Comparison of ENCODE assay signal across 11 cellular contexts in genomic region chr10:73653701-73654100, GRCh38. TPM values are rescaled to one million over a fixed set of nuclear protein-coding genes. Genes with fewer than 3 reads are reported as not detected.
DNase-seq lines count a peak whose midpoint lies in the region; ATAC-seq and TF ChIP-seq lines count a peak whose summit lies in the region.
"Had no signal": no experiment of that assay in that cellular context is flagged by ENCODE, and none has a peak within 500 bp of the region (broad histone marks: within the 10 kb centered on the region; RNA-seq: fewer than 3 reads in every experiment).

No MANE protein-coding gene starts in this region.

- no peaks in the 10 kb centered on the region for H3K36me3 ChIP-seq in lower lobe of right lung
- H3K36me3 ChIP-seq in ovary = no peaks in the 10 kb centered on the region

- H3K4me1 ChIP-seq in lower lobe of right lung (peaks cover 3% of the 10 kb centered on the region), ovary (ENCODE audit: insufficient read depth) (no peaks in the 10 kb centered on the region)

- no peaks in the 10 kb centered on the region for H3K4me1 Mint-ChIP-seq in Calu3 (ENCODE audit: low read depth, unreplicated experiment)

- intact Hi-C loops in left ventricle myocardium superior (cut with micrococcal nuclease) (no loop called here), lower lobe of right lung (cut with DNase I) (no loop called here), ovary (cut with DNase I) (no loop called here), Calu3 (cut with micrococcal nuclease; ENCODE audit: unreplicated experiment) (loop anchor here (10.0 kb wide), 1 partner anchor 239 kb away; the partner anchor contains the start of gene ANXA7)

- ATAC-seq in left ventricle myocardium superior (peak; percentile 3), lower lobe of right lung (no peak)

- TF ChIP-seq EP300 in ovary (IDR thresholded peaks at IDR 0.05) = no peak

- H3K9me3 ChIP-seq in lower lobe of right lung (no peaks in the 10 kb centered on the region), ovary (no peaks in the 10 kb centered on the region)

- CTCF ChIA-PET in Calu3 (lab: Charles Lee) = interaction anchor here (1.3 kb wide), 1 partner anchor 9 kb away, joined by 4 read pairs; no protein-coding TSS in a partner anchor

- H3K9me3 Mint-ChIP-seq in Calu3 (ENCODE audit: low read depth, unreplicated experiment) = no peaks in the 10 kb centered on the region
- H3K9me3 Mint-ChIP-seq: natural killer cell treated with Interleukin-12 subunit alpha and Interleukin-12 subunit beta and Interleukin-15 and Interleukin-18, amount 100 ng/mL, for 72 hours had no signal

- H3K27ac Mint-ChIP-seq in Calu3 (ENCODE audit: unreplicated experiment) = no peak overlapping the region
- H3K27ac Mint-ChIP-seq: natural killer cell treated with Interleukin-12 subunit alpha and Interleukin-12 subunit beta and Interleukin-15 and Interleukin-18, amount 100 ng/mL, for 72 hours had no signal

- TF ChIP-seq POLR2A in ovary (IDR thresholded peaks at IDR 0.05) = no peak

- H3K27me3 ChIP-seq in lower lobe of right lung (ENCODE audit: low read depth) (no peaks in the 10 kb centered on the region), ovary (no peaks in the 10 kb centered on the region)

- no peaks in the 10 kb centered on the region for H3K36me3 Mint-ChIP-seq in Calu3 (ENCODE audit: insufficient read depth, unreplicated experiment)
- H3K36me3 Mint-ChIP-seq: natural killer cell treated with Interleukin-12 subunit alpha and Interleukin-12 subunit beta and Interleukin-15 and Interleukin-18, amount 100 ng/mL, for 72 hours had no signal

- no TSS peak for BruUV-seq in Calu3 (replicated peaks; lab: Mats Ljungman, UMichigan)

- H3K4me3 ChIP-seq in lower lobe of right lung (no peak overlapping the region), ovary (no peak overlapping the region)

- DNase-seq in DMS 273 treated with DMSO at 0.1 percent for 48 hours (lab: John Stamatoyannopoulos, UW) = peak; percentile 9
- DNase-seq in HuH-7.5 (ENCODE audit: low spot score) = peak; percentile 56
- DNase-seq in SW480 (ENCODE audit: low spot score) = peak; percentile 27
- DNase-seq in left ventricle myocardium superior = no peak
- DNase-seq in lower lobe of right lung = no peak
- no peak for DNase-seq in ovary
- DNase-seq in activated CD4-positive, alpha-beta T cell treated with anti-CD3 and anti-CD28 coated beads for 48 hours = no peak
- no peak for DNase-seq in Calu3
- DNase-seq: activated CD4-positive, alpha-beta T cell treated with anti-CD3 and anti-CD28 coated beads, Interleukin-2, amount 50 U/mL, for 48 hours; NCI-H2171 had no signal

- H3K27me3 Mint-ChIP-seq in Calu3 (ENCODE audit: unreplicated experiment) = peaks cover 57% of the 10 kb centered on the region
- H3K27me3 Mint-ChIP-seq: natural killer cell treated with Interleukin-12 subunit alpha and Interleukin-12 subunit beta and Interleukin-15 and Interleukin-18, amount 100 ng/mL, for 72 hours had no signal

- H3K27ac ChIP-seq in lower lobe of right lung = no peak overlapping the region
- H3K27ac ChIP-seq in ovary = no peak overlapping the region

- H3K4me3 Mint-ChIP-seq in Calu3 (ENCODE audit: low read depth, unreplicated experiment) = no peak overlapping the region
- H3K4me3 Mint-ChIP-seq: natural killer cell treated with Interleukin-12 subunit alpha and Interleukin-12 subunit beta and Interleukin-15 and Interleukin-18, amount 100 ng/mL, for 72 hours had no signal

- TF ChIP-seq CTCF in lower lobe of right lung (IDR thresholded peaks at IDR 0.05) = no peak
- TF ChIP-seq CTCF in ovary (IDR thresholded peaks at IDR 0.05) = no peak
- TF ChIP-seq CTCF in Calu3 (IDR thresholded peaks at IDR 0.05; ENCODE audit: unreplicated experiment) = no peak

- WGBS in ovary, 3 donors = 60 to 67% (median 65%) methylated on average over 3 of the region's 3 CpGs

RNA-seq across cellular contexts. Expression of gene SYNPO2L, which starts 2.1 kb away (rescaled TPM):
- total RNA-seq in left ventricle myocardium superior = 237 TPM
- total RNA-seq in lower lobe of right lung = 0.32 TPM
- under 1 TPM in 3 of 7 donors, not detected in 4; 0.12 to 0.61 (median 0.15) TPM for total RNA-seq in ovary
- polyA plus RNA-seq in ovary = under 1 TPM; 0.07 to 0.35 TPM
- 0.34 TPM in 1 of 2 replicates, not detected in the other for total RNA-seq in Calu3 (2022)
- total RNA-seq: natural killer cell treated with Interleukin-12 subunit alpha and Interleukin-12 subunit beta and Interleukin-15 and Interleukin-18, amount 100 ng/mL, for 72 hours had no signal

RNA-seq across cellular contexts. Expression of gene MYOZ1, which starts 12.4 kb away (rescaled TPM):
- total RNA-seq in left ventricle myocardium superior (0.32 TPM), lower lobe of right lung (2.9 TPM), ovary (1 to 10 TPM in 3 of 7 donors, under 1 TPM in 3, not detected in 1; 0.25 to 1.8 (median 0.77) TPM), Calu3 (2022) (not detected in 2 replicates)
- polyA plus RNA-seq in ovary = 1 to 10 TPM; 1.3 to 6.1 TPM
- total RNA-seq: natural killer cell treated with Interleukin-12 subunit alpha and Interleukin-12 subunit beta and Interleukin-15 and Interleukin-18, amount 100 ng/mL, for 72 hours had no signal

RNA-seq across cellular contexts. Expression of gene AGAP5, which starts 44.2 kb away (rescaled TPM):
- total RNA-seq in left ventricle myocardium superior (3.2 TPM), lower lobe of right lung (9.1 TPM), ovary (10 to 100 TPM in 2 of 7 donors, 1 to 10 TPM in 5; 2.0 to 11.1 (median 8.4) TPM), Calu3 (2022) (12.1 and 13.4 TPM in 2 replicates)
- polyA plus RNA-seq in ovary = 1 to 10 TPM; 4.7 to 5.6 TPM

Comparison
In these comparisons a context has a peak if more than half of its experiments do, and no peak if none do; other contexts are left out.
1. DNase-seq: peak in DMS 273 treated with DMSO at 0.1 percent for 48 hours (single experiment), HuH-7.5 (single experiment) and SW480 (single experiment); none in left ventricle myocardium superior (single experiment), lower lobe of right lung (single experiment), ovary (0 of 5), activated CD4-positive, alpha-beta T cell treated with anti-CD3 and anti-CD28 coated beads for 48 hours (single experiment) and Calu3 (single experiment).
2. RNA of gene SYNPO2L, which starts 2.1 kb away (total RNA-seq): 237 TPM in left ventricle myocardium superior (single experiment); 0.32 TPM in lower lobe of right lung (single experiment), 0.12 to 0.61 TPM in ovary and 0.34 TPM in Calu3; every median in the first group is over 100 times any median in the second.